In genomic region chr13:40789275-40790231, GRCh38 we compare ENCODE assay signal across 1 cellular context.
TF ChIP-seq lines count a peak whose summit lies in the region.

Gene SLC25A15, plus strand, starts transcription at chr13:40789611. Its CDS starts 3,616 bp downstream, at chr13:40793227.

TF ChIP-seq in HepG2, 621 proteins besides CTCF, POLR2A, EP300 and RAD21 (continued from another document and continues in another):
- TF ChIP-seq HNF1A (IDR thresholded peaks at IDR 0.05; ENCODE audit: low read depth) = no peak
- peak; percentile 25; the same call in 1 of the 2 replicates for TF ChIP-seq HNF1A (CRISPR knock-in tag; IDR thresholded peaks at IDR 0.05; ENCODE audit: borderline replicate concordance)
- 0 out of 2 replicates have a peak, but pooled peaks have one; percentile 74 for TF ChIP-seq ISX (CRISPR knock-in tag; conservative IDR thresholded peaks at IDR 0.05)
- TF ChIP-seq SKIL (CRISPR knock-in tag; IDR thresholded peaks at IDR 0.05; ENCODE audit: borderline replicate concordance) = no peak
- no peak; the same call in 1 of the 2 replicates for TF ChIP-seq CENPBD1 (CRISPR knock-in tag; IDR thresholded peaks at IDR 0.05; ENCODE audit: borderline replicate concordance, low read depth)
- TF ChIP-seq ZBTB2 (CRISPR knock-in tag; IDR thresholded peaks at IDR 0.05; ENCODE audit: low read depth) = peak; percentile 96
- TF ChIP-seq RFX1 (IDR thresholded peaks at IDR 0.05) = no peak
- TF ChIP-seq LRRFIP1 (CRISPR knock-in tag; conservative IDR thresholded peaks at IDR 0.05) = no peak
- no peak for TF ChIP-seq SOX13 (IDR thresholded peaks at IDR 0.05)
- TF ChIP-seq SOX13 (CRISPR knock-in tag; conservative IDR thresholded peaks at IDR 0.05 in 1 of 2, IDR thresholded peaks at IDR 0.05 in 1 of 2) = peak in 1 of 2 experiments; percentile 20; a peak in 1 of 4 replicates
- no peak for TF ChIP-seq KLF15 (CRISPR knock-in tag; IDR thresholded peaks at IDR 0.05; ENCODE audit: borderline replicate concordance)
- peak; percentile 90; the same call in 1 of the 2 replicates for TF ChIP-seq TMF1 (CRISPR knock-in tag; IDR thresholded peaks at IDR 0.05; ENCODE audit: low read depth)
- TF ChIP-seq KLF6 (CRISPR knock-in tag; IDR thresholded peaks at IDR 0.05) = no peak
- TF ChIP-seq GFI1 (CRISPR knock-in tag; IDR thresholded peaks at IDR 0.05; ENCODE audit: borderline replicate concordance) = no peak
- TF ChIP-seq ZFAT (CRISPR knock-in tag; conservative IDR thresholded peaks at IDR 0.05) = 0 out of 2 replicates have a peak, but pooled peaks have one; percentile 23
- peak; percentile 58 for TF ChIP-seq STAG1 (CRISPR knock-in tag; IDR thresholded peaks at IDR 0.05)
- peak; percentile 32; the same call in 1 of the 2 replicates for TF ChIP-seq ZNF609 (CRISPR knock-in tag; IDR thresholded peaks at IDR 0.05; ENCODE audit: borderline replicate concordance)
- no peak for TF ChIP-seq ZNF703 (CRISPR knock-in tag; IDR thresholded peaks at IDR 0.05; ENCODE audit: borderline replicate concordance)
- TF ChIP-seq ZNF550 (CRISPR knock-in tag; IDR thresholded peaks at IDR 0.05; ENCODE audit: borderline replicate concordance) = no peak
- TF ChIP-seq BRF2 (CRISPR knock-in tag; IDR thresholded peaks at IDR 0.05) = no peak; the same call in 1 of the 2 replicates
- no peak for TF ChIP-seq ATF3 (CRISPR knock-in tag; IDR thresholded peaks at IDR 0.05)
- TF ChIP-seq PRDM10 (CRISPR knock-in tag; IDR thresholded peaks at IDR 0.05; ENCODE audit: low read depth) = no peak
- peak; percentile 68; the same call in 1 of the 2 replicates for TF ChIP-seq ZNF790 (CRISPR knock-in tag; IDR thresholded peaks at IDR 0.05; ENCODE audit: borderline replicate concordance)
